ENCODE assay signal across 1 cellular context in genomic region chr6:89270951-89271721, GRCh38.
TF ChIP-seq lines count a peak whose summit lies in the region.

No MANE protein-coding gene starts in this region.

TF ChIP-seq in WTC11, 78 proteins besides CTCF, POLR2A, EP300 and RAD21 (continued from another document):
- no peak for TF ChIP-seq PRDM15 (CRISPR knock-in tag; IDR thresholded peaks at IDR 0.05)
- TF ChIP-seq ZNF281 (CRISPR knock-in tag; IDR thresholded peaks at IDR 0.05): no peak
